ENCODE assay signal across 27 cellular contexts in genomic region chr4:165964591-165964990, GRCh38.
"Had no signal": no experiment of that assay in that cellular context is flagged by ENCODE, and none has a peak within 500 bp of the region (broad histone marks: within the 10 kb centered on the region; RNA-seq: fewer than 3 reads in every experiment).

No MANE protein-coding gene starts in this region.

- H3K27ac Mint-ChIP-seq: mesothelial cell of epicardium; naive B cell; natural killer cell; nephron progenitor cell; neural progenitor cell; progenitor cell of endocrine pancreas; stimulated activated naive B cell treated with anti-CD40 and anti-IgM and Interleukin-4, amounts not matched to agents 10 μg/mL and 1 μg/mL and 100 μg/mL, for 72 hours had no signal

- H3K4me1 ChIP-seq: left lung, lower lobe of right lung, neural progenitor cell, right atrium auricular region, right lobe of liver, stomach, testis, thyroid gland, transverse colon, upper lobe of right lung had no signal

- H3K4me3 Mint-ChIP-seq: mesothelial cell of epicardium; naive B cell; natural killer cell; nephron progenitor cell; neural progenitor cell; stimulated activated naive B cell treated with anti-CD40 and anti-IgM and Interleukin-4, amounts not matched to agents 10 μg/mL and 1 μg/mL and 100 μg/mL, for 72 hours had no signal

- H3K27me3 ChIP-seq: left lung, neural progenitor cell, neutrophil, ovary, right atrium auricular region, right lobe of liver, stomach, testis, thyroid gland, transverse colon, upper lobe of right lung had no signal

- DNase-seq: hippocampal formation; kidney; left colon; left lung; lower lobe of right lung; mesendoderm; naive B cell; natural killer cell; nephron progenitor cell; occipital lobe; ovary; right lobe of liver; stimulated activated CD4-positive, alpha-beta T cell treated with anti-CD3 and anti-CD28 coated beads, Interleukin-1b, Interleukin-23, amount 100 ng/mL, for 48 hours; stimulated activated CD4-positive, alpha-beta T cell treated with anti-CD3 and anti-CD28 coated beads, Interleukin-2, amount 100 ng/mL, for 48 hours; stimulated activated naive B cell treated with anti-CD40 and anti-IgM and Interleukin-4, amounts not matched to agents 10 μg/mL and 1 μg/mL and 100 μg/mL, for 72 hours; stimulated activated naive CD8-positive, alpha-beta T cell treated with anti-CD3 and anti-CD28 coated beads, Interleukin-15, Interleukin-2, amounts not matched to agents 100 U/mL and 50 U/mL, for 24 hours; stomach; testis; thyroid gland; transverse colon; upper lobe of right lung had no signal

- H2AFZ ChIP-seq: neural progenitor cell had no signal

- H3K27ac ChIP-seq: left lung, lower lobe of right lung, neural progenitor cell, neutrophil, ovary, right atrium auricular region, right lobe of liver, stomach, testis, thyroid gland, transverse colon, upper lobe of right lung had no signal

- H3K27me3 Mint-ChIP-seq: naive B cell; progenitor cell of endocrine pancreas; stimulated activated naive B cell treated with anti-CD40 and anti-IgM and Interleukin-4, amounts not matched to agents 10 μg/mL and 1 μg/mL and 100 μg/mL, for 72 hours had no signal

- H3K4me3 ChIP-seq: left lung, lower lobe of right lung, neural progenitor cell, ovary, right atrium auricular region, right lobe of liver, smooth muscle cell, stomach, testis, thyroid gland, transverse colon, upper lobe of right lung had no signal

- H3K4me1 Mint-ChIP-seq: mesothelial cell of epicardium; naive B cell; natural killer cell; nephron progenitor cell; neural progenitor cell; stimulated activated naive B cell treated with anti-CD40 and anti-IgM and Interleukin-4, amounts not matched to agents 10 μg/mL and 1 μg/mL and 100 μg/mL, for 72 hours had no signal

- H3K4me2 ChIP-seq: neural progenitor cell, smooth muscle cell had no signal

- H3K9me3 ChIP-seq: lower lobe of right lung, neutrophil, ovary, right lobe of liver, testis, thyroid gland, transverse colon, upper lobe of right lung had no signal

- H3K36me3 Mint-ChIP-seq: naive B cell; stimulated activated naive B cell treated with anti-CD40 and anti-IgM and Interleukin-4, amounts not matched to agents 10 μg/mL and 1 μg/mL and 100 μg/mL, for 72 hours had no signal

- H3K36me3 ChIP-seq: left lung, lower lobe of right lung, neural progenitor cell, neutrophil, ovary, right atrium auricular region, right lobe of liver, stomach, thyroid gland, transverse colon, upper lobe of right lung had no signal

- H3K9ac ChIP-seq: neural progenitor cell had no signal
